ENCODE assay signal across 8 cellular contexts in the genomic region with DNA sequence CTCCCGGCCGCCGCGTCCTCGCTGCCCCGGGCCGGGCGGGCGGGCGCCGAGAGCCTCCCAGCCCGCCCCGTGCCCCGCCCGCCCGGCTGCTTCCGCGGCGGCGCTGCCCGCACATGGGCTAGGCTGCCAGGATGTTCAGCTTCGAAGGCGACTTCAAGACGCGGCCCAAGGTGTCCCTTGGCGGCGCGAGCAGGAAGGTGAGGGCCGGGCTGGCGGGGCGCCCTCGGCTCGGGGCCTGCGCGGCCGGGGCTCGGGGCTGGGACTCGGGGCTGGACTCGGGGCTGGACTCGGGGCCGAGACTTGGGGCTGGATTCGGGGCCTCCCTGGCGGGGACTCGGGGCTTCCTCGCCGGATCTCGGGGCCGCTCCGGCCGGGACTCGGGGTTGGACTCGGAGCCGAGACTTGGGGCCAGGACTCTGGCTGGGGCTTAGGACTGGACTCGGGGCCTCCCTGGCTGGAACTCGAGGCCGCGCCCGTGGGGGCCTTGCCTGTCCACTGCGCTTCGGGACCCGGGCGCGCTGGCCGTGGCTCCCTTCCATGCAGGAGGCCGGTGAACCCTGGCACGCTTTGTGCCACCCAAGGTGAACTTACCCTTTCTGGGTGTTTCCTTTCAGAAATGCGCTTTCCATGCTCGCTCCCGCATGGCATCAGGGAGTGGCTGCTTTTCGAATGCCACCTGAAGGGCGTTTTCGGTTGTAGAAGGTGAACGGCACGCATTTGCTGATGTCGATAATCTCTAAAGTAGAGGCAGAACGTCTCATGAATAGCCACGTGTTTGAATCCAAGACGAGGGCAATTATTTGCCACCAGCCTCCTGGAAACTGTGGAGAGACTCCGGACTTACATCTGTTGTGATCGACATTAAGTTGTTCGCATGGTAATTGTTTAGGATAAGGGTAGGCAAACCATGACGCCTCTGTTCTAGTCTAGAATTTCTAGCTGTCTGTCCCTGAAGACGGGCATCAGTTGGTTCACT. TPM values are rescaled to one million over a fixed set of nuclear protein-coding genes. Genes with fewer than 3 reads are reported as not detected.
DNase-seq lines count a peak whose midpoint lies in the region; ATAC-seq, FAIRE-seq and TF ChIP-seq lines count a peak whose summit lies in the region.

No MANE protein-coding gene starts in this region.

- no peak for TF ChIP-seq RAD21 in K562 (CRISPR knock-in tag; conservative IDR thresholded peaks at IDR 0.05 in 1 of 2, IDR thresholded peaks at IDR 0.05 in 1 of 2)

- H3K4me2 ChIP-seq in SU-DHL-6 (ENCODE audit: low read depth, low read length, poor library complexity, severe bottlenecking) (peak overlapping the region; percentile 53), K562 (ENCODE audit: insufficient read depth, low read length) (peak overlapping the region; percentile 96)

- no peaks in the 10 kb centered on the region for H3K9me2 ChIP-seq in SU-DHL-6 (replicated peaks; ENCODE audit: insufficient read depth, low read length)

- BruUV-seq in K562 (replicated peaks; lab: Mats Ljungman, UMichigan), result no TSS peak

- TF ChIP-seq EP300 in K562 (IDR thresholded peaks at IDR 0.05; ENCODE audit: low read length), result no peak

- H3K9me1 ChIP-seq in K562 (ENCODE audit: control insufficient read depth, insufficient read depth, low read length), result peaks cover 12% of the 10 kb centered on the region

- H3K27me3 ChIP-seq in SU-DHL-6 (ENCODE audit: low read length), result no peaks in the 10 kb centered on the region
- no peaks in the 10 kb centered on the region for H3K27me3 ChIP-seq in K562 (ENCODE audit: control insufficient read depth in 2 of 2, insufficient read depth in 2 of 2, low read length in 2 of 2)

- in situ Hi-C loops in K562 (cut with MboI), result no loop called here

- no peak for TF ChIP-seq POLR2A in K562 (conservative IDR thresholded peaks at IDR 0.05)

- TF ChIP-seq CTCF in SU-DHL-6 (IDR thresholded peaks at IDR 0.05; ENCODE audit: insufficient read depth, low read length, poor library complexity, severe bottlenecking) (no peak), K562 (IDR thresholded peaks at IDR 0.05 in 2 of 3, conservative IDR thresholded peaks at IDR 0.05 in 1 of 3; ENCODE audit: insufficient read depth in 2 of 3, low read depth in 1 of 3, low read length in 3 of 3) (no peak), kidney (IDR thresholded peaks at IDR 0.05; ENCODE audit: borderline replicate concordance, extremely low read depth, insufficient read depth) (no peak)

- DNase-seq in NCI-H748 (lab: John Stamatoyannopoulos, UW; ENCODE audit: unreplicated experiment) (peak; percentile 48), NCI-H748 treated with DMSO at 0.1 percent for 48 hours (lab: John Stamatoyannopoulos, UW) (no peak), K562 (ENCODE audit: extremely low read depth in 1 of 4, low spot score in 3 of 4) (peak in 2 of 4 experiments; percentile 32 to 44), kidney (peak; percentile 84), urothelium cell line (ENCODE audit: low spot score) (no peak)
- peak; percentile 55 to 58 for DNase-seq in stimulated activated CD4-positive, alpha-beta T cell treated with anti-CD3 and anti-CD28 coated beads, Interleukin-2, amount 100 ng/mL, for 24 hours

- intact Hi-C loops in K562 (cut with micrococcal nuclease) (loop anchor here (5.0 to 10.0 kb wide), 2 partner anchors 167 to 235 kb away; no protein-coding TSS in a partner anchor), kidney (cut with DNase I) (no loop called here)

- H3K9ac ChIP-seq in SU-DHL-6 (ENCODE audit: low read length), result peak overlapping the region; percentile 92
- H3K9ac ChIP-seq in K562 (ENCODE audit: insufficient read depth in 1 of 2, low read depth in 2 of 2, low read length in 2 of 2), result peak overlapping the region; percentile 93 to 98
- H3K9ac ChIP-seq in kidney (ENCODE audit: low read length in 2 of 2), result peak overlapping the region; percentile 88 to 91

- H3K4me1 ChIP-seq in K562 (replicated peaks in 1 of 2; ENCODE audit: control insufficient read depth in 2 of 2, insufficient read depth in 2 of 2, low read length in 2 of 2) (peaks cover 27 to 28% of the 10 kb centered on the region in 2 experiments), kidney (ENCODE audit: control insufficient read depth in 1 of 2, insufficient read depth in 1 of 2, low read depth in 1 of 2, low read length in 2 of 2) (peaks cover 15 to 26% of the 10 kb centered on the region in 2 donors)

- POLR2A ChIA-PET in K562 (lab: Yijun Ruan, JAX), result interaction anchor here (0.6 to 2.2 kb wide), 5 partner anchors 11 to 427 kb away, joined by 3 to 25 read pairs (median 5); no protein-coding TSS in a partner anchor

- peaks cover 9% of the 10 kb centered on the region for H3F3A ChIP-seq in SU-DHL-6 (ENCODE audit: insufficient read depth)

- H3K9me3 ChIP-seq in SU-DHL-6 (ENCODE audit: insufficient read depth, low read length), result no peaks in the 10 kb centered on the region
- no peaks in the 10 kb centered on the region for H3K9me3 ChIP-seq in K562 (replicated peaks; ENCODE audit: control insufficient read depth, insufficient read depth, low read depth, low read length)
- no peaks in the 10 kb centered on the region for H3K9me3 ChIP-seq in kidney (ENCODE audit: control insufficient read depth in 1 of 2, low read length in 2 of 2)

- no peaks in the 10 kb centered on the region for H3K36me3 ChIP-seq in SU-DHL-6 (ENCODE audit: low read length)
- peaks cover 49% of the 10 kb centered on the region for H3K36me3 ChIP-seq in K562 (ENCODE audit: control insufficient read depth, insufficient read depth, low read length)
- peaks cover 9 to 19% of the 10 kb centered on the region in 2 donors for H3K36me3 ChIP-seq in kidney (ENCODE audit: control insufficient read depth in 1 of 2, insufficient read depth in 2 of 2, low read length in 2 of 2)

- 2% methylated on average over 58 of the region's 83 CpGs for WGBS in K562 (ENCODE audit: insufficient coverage, low coverage, missing lambda C conversion rate)

- CTCF ChIA-PET in K562 (lab: Yijun Ruan, JAX; ENCODE audit: low intra/inter-chr PET ratio), result no interaction called here

- H3K4me3 ChIP-seq in SU-DHL-6 (ENCODE audit: insufficient read depth, low read length, poor library complexity, severe bottlenecking) (peak overlapping the region; percentile 75), K562 (peak overlapping the region; percentile 88), kidney (ENCODE audit: low read length in 2 of 2) (peak overlapping the region; percentile 76 to 90)

- H2AFZ ChIP-seq in SU-DHL-6 (ENCODE audit: low read depth, low read length, severe bottlenecking) (peak overlapping the region; percentile 44), K562 (ENCODE audit: low read depth, low read length) (peak overlapping the region; percentile 72)

- peaks cover 53% of the 10 kb centered on the region for H3K79me2 ChIP-seq in SU-DHL-6 (ENCODE audit: insufficient read depth, low read length)
- H3K79me2 ChIP-seq in K562 (ENCODE audit: control insufficient read depth, insufficient read depth, low read length), result peaks cover 54% of the 10 kb centered on the region

- H4K20me1 ChIP-seq in SU-DHL-6 (ENCODE audit: low read depth, low read length), result peaks cover 4% of the 10 kb centered on the region; the same call in 1 of the 2 replicates
- H4K20me1 ChIP-seq in K562 (replicated peaks; ENCODE audit: control insufficient read depth, insufficient read depth, low read length), result peaks cover 36% of the 10 kb centered on the region

- H3K27ac ChIP-seq in SU-DHL-6 (ENCODE audit: low read depth, low read length), result peak overlapping the region; percentile 76
- H3K27ac ChIP-seq in K562 (ENCODE audit: extremely low read depth, low read depth, low read length), result peak overlapping the region; percentile 88
- peak overlapping the region; percentile 82 to 87 for H3K27ac ChIP-seq in kidney (ENCODE audit: low read depth in 2 of 2, low read length in 2 of 2)

- ATAC-seq in HG03064 (IDR thresholded peaks at IDR 0.05; ENCODE audit: low read depth, unreplicated experiment) (peak; percentile 71), K562 (peak; percentile 80)

- FAIRE-seq in K562 (lab: Jason Lieb, UNC) (peak; percentile 40), kidney (lab: Jason Lieb, UNC) (no peak), urothelium cell line (lab: Jason Lieb, UNC) (no peak)

TF ChIP-seq in K562, 482 proteins besides CTCF, POLR2A, EP300 and RAD21 (continues in another document):
- 0 out of 2 replicates have a peak, but pooled peaks have one; percentile 16 for TF ChIP-seq E2F3 (CRISPR knock-in tag; IDR thresholded peaks at IDR 0.05)
- no peak for TF ChIP-seq JUN (IDR thresholded peaks at IDR 0.05; ENCODE audit: borderline replicate concordance, low read depth, low read length)
- TF ChIP-seq JUN (CRISPR knock-in tag; IDR thresholded peaks at IDR 0.05; ENCODE audit: borderline replicate concordance), result peak; percentile 7; the same call in 1 of the 2 replicates
- TF ChIP-seq ZNF589 (CRISPR knock-in tag; IDR thresholded peaks at IDR 0.05; ENCODE audit: low read depth), result no peak
- TF ChIP-seq NONO (IDR thresholded peaks at IDR 0.05; ENCODE audit: low read depth in 2 of 2, low read length in 1 of 2), result peak in 1 of 2 experiments; percentile 12; a peak in 1 of 4 replicates
- no peak for TF ChIP-seq ZNF232 (CRISPR knock-in tag; IDR thresholded peaks at IDR 0.05)
- no peak for TF ChIP-seq TBL1XR1 (IDR thresholded peaks at IDR 0.05; ENCODE audit: low read length in 2 of 2)
- peak; percentile 44; the same call in 1 of the 2 replicates for TF ChIP-seq KAT7 (CRISPR knock-in tag; IDR thresholded peaks at IDR 0.05; ENCODE audit: borderline replicate concordance)
- TF ChIP-seq ZEB2 (IDR thresholded peaks at IDR 0.05), result no peak
- TF ChIP-seq ZNF695 (CRISPR knock-in tag; IDR thresholded peaks at IDR 0.05), result peak; percentile 39; the same call in 1 of the 2 replicates

RNA-seq across cellular contexts. Expression of a gene that starts 0.7 kb away (rescaled TPM):
- 288 and 606 TPM in 2 replicates for total RNA-seq in K562 (2011; cell fraction: chromatin; rRNA removed; ENCODE audit: low replicate concordance)
- total RNA-seq in K562 (2011; cell fraction: nucleolus; rRNA removed), result 128 and 147 TPM in 2 replicates
- 296 and 333 TPM in 2 replicates for total RNA-seq in K562 (2011; cell fraction: nucleoplasm; rRNA removed)
- total RNA-seq in K562 (2014; rRNA removed) (75.4 and 80.9 TPM in 2 replicates), K562 (2014; rRNA removed; fragmentation: Illumina TruSeq; extraction: Trizol) (91.7 and 99.0 TPM in 2 replicates), K562 (2015; rRNA removed; fragmentation: Illumina TruSeq; extraction: Trizol) (75.4 and 84.7 TPM in 2 replicates), K562 (2021) (76.0 and 76.4 TPM in 2 replicates), kidney (58.5 TPM)
- polyA plus RNA-seq in K562 (2011; rRNA removed) (45.4 and 81.4 TPM in 2 replicates), K562 (2014; fragmentation: Illumina TruSeq; extraction: Trizol) (59.8 and 66.9 TPM in 2 replicates), K562 (2014; fragmentation: Nextera tagmentation; extraction: Ambion mirVana) (10 to 100 TPM in 1 of 2 experiments, 1 to 10 TPM in 1; 9.6 to 15.3 TPM), K562 (2014; rRNA removed) (58.0 and 61.9 TPM in 2 replicates), kidney (ENCODE audit: insufficient read depth, low read depth, low replicate concordance) (20.9 TPM)
- polyA plus RNA-seq in K562 (2011; cell fraction: cytosol; rRNA removed), result 39.7 and 40.3 TPM in 2 replicates
- polyA plus RNA-seq in K562 (2011; cell fraction: nucleus; rRNA removed), result 38.6 and 55.2 TPM in 2 replicates
- 38.5 and 40.4 TPM in 2 replicates for polyA plus RNA-seq in K562 (2012)
- polyA minus RNA-seq in K562 (2011; rRNA and poly(A)+ RNA removed), result 123 and 152 TPM in 2 replicates
- polyA minus RNA-seq in K562 (2011; cell fraction: cytosol; rRNA and poly(A)+ RNA removed), result 44.5 and 80.8 TPM in 2 replicates
- polyA minus RNA-seq in K562 (2011; cell fraction: nucleus; rRNA and poly(A)+ RNA removed), result 96.0 and 102 TPM in 2 replicates

Comparison
In these comparisons a context has a peak if more than half of its experiments do, and no peak if none do; other contexts are left out.
1. DNase-seq: peak in NCI-H748 (single experiment), kidney (single experiment) and stimulated activated CD4-positive, alpha-beta T cell treated with anti-CD3 and anti-CD28 coated beads, Interleukin-2, amount 100 ng/mL, for 24 hours (2 of 2); none in NCI-H748 treated with DMSO at 0.1 percent for 48 hours (single experiment) and urothelium cell line (single experiment).
2. Peak in every context shown above with its lines, with median percentiles within 50 percentile points of each other: H3K27ac ChIP-seq, H3K4me3 ChIP-seq and H3K9ac ChIP-seq.